13 cellular contexts compared by ENCODE assay signal in genomic region chr4:44157611-44158277, GRCh38.
DNase-seq lines count a peak whose midpoint lies in the region; ATAC-seq lines count a peak whose summit lies in the region.
"Had no signal": no experiment of that assay in that cellular context is flagged by ENCODE, and none has a peak within 500 bp of the region (broad histone marks: within the 10 kb centered on the region; RNA-seq: fewer than 3 reads in every experiment).

No MANE protein-coding gene starts in this region.

- DNase-seq in ELR (ENCODE audit: low read depth) (peak; percentile 21), M059J (ENCODE audit: low read depth) (peak; percentile 24), cerebellar cortex (ENCODE audit: low spot score) (peak; percentile 22), lung microvascular endothelial cell (ENCODE audit: low read depth in 2 of 2) (peak; percentile 77), NCI-H1092 (lab: John Stamatoyannopoulos, UW) (no peak)
- DNase-seq: activated CD4-positive, alpha-beta T cell treated with anti-CD3 and anti-CD28 coated beads for 1 hour; activated gamma-delta T cell treated with Interleukin-2 at 50 U/mL for 16 hours; effector CD4-positive, alpha-beta T cell; MM.1S; natural killer cell had no signal

- no peak for ATAC-seq in HG02642 (IDR thresholded peaks at IDR 0.05; ENCODE audit: poor library complexity, unreplicated experiment)
- ATAC-seq in HG02840 (IDR thresholded peaks at IDR 0.05; ENCODE audit: low FRiP score, unreplicated experiment), result no peak
- ATAC-seq in HG03442 (IDR thresholded peaks at IDR 0.05; ENCODE audit: unreplicated experiment), result no peak
- ATAC-seq: natural killer cell had no signal
